16 cellular contexts compared by ENCODE assay signal in genomic region chr3:154427685-154428291, GRCh38. TPM values are rescaled to one million over a fixed set of nuclear protein-coding genes. Genes with fewer than 3 reads are reported as not detected.
DNase-seq lines count a peak whose midpoint lies in the region; ATAC-seq and TF ChIP-seq lines count a peak whose summit lies in the region.
"Had no signal": no experiment of that assay in that cellular context is flagged by ENCODE, and none has a peak within 500 bp of the region (broad histone marks: within the 10 kb centered on the region; RNA-seq: fewer than 3 reads in every experiment).

No MANE protein-coding gene starts in this region.

- peaks cover 31% of the 10 kb centered on the region for H3K4me1 Mint-ChIP-seq in brain
- H3K4me1 Mint-ChIP-seq: activated naive CD8-positive, alpha-beta T cell treated with anti-CD3 and anti-CD28 coated beads, Interleukin-2, amount 50 U/mL, for 24 hours had no signal

- TF ChIP-seq CTCF in heart left ventricle (IDR thresholded peaks at IDR 0.05) (no peak), brain (conservative IDR thresholded peaks at IDR 0.05) (no peak), adrenal gland (IDR thresholded peaks at IDR 0.05) (no peak)

- H3K27me3 ChIP-seq in heart left ventricle (peaks cover 0 to 57% (median 17%) of the 10 kb centered on the region in 9 donors), mesendoderm (ENCODE audit: insufficient read depth, low read length, poor library complexity) (peaks cover 5% of the 10 kb centered on the region), adrenal gland (peaks cover 16% of the 10 kb centered on the region)

- H3K9me3 ChIP-seq in heart left ventricle: no peaks in the 10 kb centered on the region
- H3K9me3 ChIP-seq in adrenal gland (replicated peaks in 1 of 3): no peaks in the 10 kb centered on the region
- H3K9me3 ChIP-seq: gastroesophageal sphincter, pancreas had no signal

- H2BK5ac ChIP-seq in mesendoderm (ENCODE audit: low read length): no peak overlapping the region

- peak overlapping the region; percentile 86 to 92 (median 89) for H3K4me3 Mint-ChIP-seq in brain
- H3K4me3 Mint-ChIP-seq: activated naive CD8-positive, alpha-beta T cell treated with anti-CD3 and anti-CD28 coated beads, Interleukin-2, amount 50 U/mL, for 24 hours had no signal

- no peak overlapping the region for H3K23ac ChIP-seq in mesendoderm (ENCODE audit: low read length)

- no peaks in the 10 kb centered on the region for H3K79me1 ChIP-seq in mesendoderm (ENCODE audit: low read length)

- no peak overlapping the region for H4K5ac ChIP-seq in mesendoderm (ENCODE audit: low read length)

- ATAC-seq in left ventricle myocardium superior: no peak
- no peak for ATAC-seq in heart left ventricle
- no peak for ATAC-seq in HG03571 (IDR thresholded peaks at IDR 0.05; ENCODE audit: unreplicated experiment)
- ATAC-seq in HG03342 (IDR thresholded peaks at IDR 0.05; ENCODE audit: unreplicated experiment): no peak
- ATAC-seq: activated naive CD8-positive, alpha-beta T cell treated with anti-CD3 and anti-CD28 coated beads, Interleukin-2, amount 50 U/mL, for 24 hours; gastroesophageal sphincter had no signal

- H3K27ac Mint-ChIP-seq in brain: peak overlapping the region in 3 of 5 experiments; percentile 12 to 57 (median 50)
- H3K27ac Mint-ChIP-seq: activated naive CD8-positive, alpha-beta T cell treated with anti-CD3 and anti-CD28 coated beads, Interleukin-2, amount 50 U/mL, for 24 hours had no signal

- intact Hi-C loops in left ventricle myocardium superior (cut with micrococcal nuclease) (no loop called here), heart left ventricle (cut with DNase I) (no loop called here), adrenal gland (cut with DNase I) (no loop called here)

- H3K36me3 Mint-ChIP-seq in brain: no peaks in the 10 kb centered on the region

- H3K27me3 Mint-ChIP-seq in brain: peaks cover 50% of the 10 kb centered on the region

- H2BK15ac ChIP-seq in mesendoderm (replicated peaks; ENCODE audit: low read depth): no peak overlapping the region

- H3K79me2 ChIP-seq in mesendoderm (ENCODE audit: control insufficient read depth, insufficient read depth, low read length): no peaks in the 10 kb centered on the region

- 2 to 3% (median 3%) methylated on average over 24 to 29 of the region's 29 CpGs for WGBS in heart left ventricle, 4 donors
- no CpG with 5 or more reads among the region's 29 CpGs for WGBS in mesendoderm (ENCODE audit: extremely low coverage, insufficient coverage, low lambda C conversion rate)
- 2 to 4% (median 4%) methylated on average over 17 to 29 of the region's 29 CpGs for WGBS in adrenal gland, 4 donors

- no peak overlapping the region for H4K8ac ChIP-seq in mesendoderm (ENCODE audit: low read depth, low read length)

- H3K4ac ChIP-seq in mesendoderm (ENCODE audit: low read depth, low read length): no peak overlapping the region

- DNase-seq in left ventricle myocardium superior: peak; percentile 5
- no peak for DNase-seq in heart left ventricle
- DNase-seq in mesendoderm: peak; percentile 68
- no peak for DNase-seq in adrenal gland
- no peak for DNase-seq in CD1c-positive myeloid dendritic cell (ENCODE audit: extremely low spot score)
- DNase-seq: activated CD4-positive, alpha-beta T cell treated with anti-CD3 and anti-CD28 coated beads for 48 hours; activated naive CD8-positive, alpha-beta T cell treated with anti-CD3 and anti-CD28 coated beads, Interleukin-2, amount 50 U/mL, for 24 hours; AML-193; stimulated activated CD8-positive, alpha-beta memory T cell treated with anti-CD3 and anti-CD28 coated beads, Interleukin-4, amount 100 ng/mL, for 48 hours had no signal

- no peak for TF ChIP-seq POLR2A in heart left ventricle (IDR thresholded peaks at IDR 0.05)
- no peak for TF ChIP-seq POLR2A in adrenal gland (IDR thresholded peaks at IDR 0.05)

- no peaks in the 10 kb centered on the region for H3K9me3 Mint-ChIP-seq in brain
- H3K9me3 Mint-ChIP-seq: activated naive CD8-positive, alpha-beta T cell treated with anti-CD3 and anti-CD28 coated beads, Interleukin-2, amount 50 U/mL, for 24 hours had no signal

- no peak overlapping the region for H3K27ac ChIP-seq in heart left ventricle
- no peak overlapping the region for H3K27ac ChIP-seq in mesendoderm (ENCODE audit: low read depth, low read length)
- no peak overlapping the region for H3K27ac ChIP-seq in adrenal gland
- H3K27ac ChIP-seq: gastroesophageal sphincter, HL-60, pancreas had no signal

- H2BK120ac ChIP-seq in mesendoderm (ENCODE audit: low read depth, low read length): no peak overlapping the region

- H3K4me1 ChIP-seq in heart left ventricle: peaks cover 0 to 7% (median 0%) of the 10 kb centered on the region in 12 donors
- no peaks in the 10 kb centered on the region for H3K4me1 ChIP-seq in mesendoderm (ENCODE audit: control insufficient read depth, low read depth, low read length)
- no peaks in the 10 kb centered on the region for H3K4me1 ChIP-seq in adrenal gland (replicated peaks in 1 of 2)

- H3K56ac ChIP-seq in mesendoderm (ENCODE audit: low read length): peak overlapping the region; percentile 80

- H3K4me2 ChIP-seq in mesendoderm (ENCODE audit: low read length): peak overlapping the region; percentile 38

- no peak overlapping the region for H2AK5ac ChIP-seq in mesendoderm (ENCODE audit: low read length)

- peak overlapping the region; percentile 2 for H3K9ac ChIP-seq in mesendoderm (ENCODE audit: low read length)

- no peak overlapping the region for H3K18ac ChIP-seq in mesendoderm (ENCODE audit: low read length)

- H3K4me3 ChIP-seq in heart left ventricle: peak overlapping the region in 2 of 12 donors; percentile 9 to 10
- peak overlapping the region; percentile 1 for H3K4me3 ChIP-seq in mesendoderm (ENCODE audit: low read length)
- no peak overlapping the region for H3K4me3 ChIP-seq in adrenal gland

- H3K36me3 ChIP-seq in heart left ventricle: no peaks in the 10 kb centered on the region
- H3K36me3 ChIP-seq in mesendoderm (ENCODE audit: control insufficient read depth, insufficient read depth, low read length): no peaks in the 10 kb centered on the region
- H3K36me3 ChIP-seq in adrenal gland (replicated peaks in 1 of 2): no peaks in the 10 kb centered on the region
- H3K36me3 ChIP-seq: gastroesophageal sphincter, pancreas had no signal

RNA-seq across cellular contexts. Expression of gene GPR149, which starts 2.2 kb away (rescaled TPM):
- total RNA-seq in left ventricle myocardium superior (not detected), heart left ventricle (not detected), adrenal gland (not detected)
- polyA plus RNA-seq in heart left ventricle (not detected), brain (ENCODE audit: insufficient read depth, low read depth, low replicate concordance) (not detected), adrenal gland (not detected)
- not detected for polyA plus RNA-seq in mesendoderm (2013, experiment 1 of 2)
- polyA plus RNA-seq in mesendoderm (2013, experiment 2 of 2): not detected
- total RNA-seq: gastroesophageal sphincter, OCI-LY7 had no signal

Comparison
In these comparisons a context has a peak if more than half of its experiments do, and no peak if none do; other contexts are left out.
1. DNase-seq: peak in left ventricle myocardium superior (single experiment) and mesendoderm (single experiment); none in heart left ventricle (0 of 5), adrenal gland (0 of 7) and CD1c-positive myeloid dendritic cell (single experiment).